ENCODE assay signal across 8 cellular contexts in genomic region chr7:2757904-2758672, GRCh38.
DNase-seq lines count a peak whose midpoint lies in the region; ATAC-seq and TF ChIP-seq lines count a peak whose summit lies in the region.

No MANE protein-coding gene starts in this region.

- in situ Hi-C loops in Caki2 (cut with HindIII; ENCODE audit: low pct_unique_long_range_greater_than_20kb, low sequenced_read_pairs) = no loop called here

- H3K36me3 ChIP-seq in skeletal muscle satellite cell (ENCODE audit: insufficient read depth, low read length) = no peaks in the 10 kb centered on the region

- H3K4me1 ChIP-seq in skeletal muscle satellite cell (ENCODE audit: control insufficient read depth, insufficient read depth, low read length) = peaks cover 66% of the 10 kb centered on the region

- no peaks in the 10 kb centered on the region for H3K27me3 ChIP-seq in skeletal muscle satellite cell (ENCODE audit: control insufficient read depth, insufficient read depth, low read length)

- peak overlapping the region; percentile 50 for H3K4me3 ChIP-seq in skeletal muscle satellite cell (ENCODE audit: low read length)

- no peaks in the 10 kb centered on the region for H3K9me3 ChIP-seq in skeletal muscle satellite cell (replicated peaks; ENCODE audit: low read length)

- H3K4me2 ChIP-seq in skeletal muscle satellite cell (ENCODE audit: low read length) = peak overlapping the region; percentile 78

- ATAC-seq in GM19463 (IDR thresholded peaks at IDR 0.05; ENCODE audit: unreplicated experiment) = peak; percentile 66
- peak; percentile 67 for ATAC-seq in HG03521 (IDR thresholded peaks at IDR 0.05; ENCODE audit: unreplicated experiment)
- ATAC-seq in left cardiac atrium = peak; percentile 16 to 77

- CTCF ChIA-PET in RWPE1 (lab: Yijun Ruan, JAX) = no interaction called here

- DNase-seq in Caki2 (ENCODE audit: low read depth) (peak; percentile 99), RWPE1 (ENCODE audit: low spot score) (peak; percentile 87), left cardiac atrium (peak; percentile 50), COR-L47 (lab: John Stamatoyannopoulos, UW) (no peak)
- DNase-seq in activated naive CD4-positive, alpha-beta T cell treated with anti-CD3 and anti-CD28 coated beads, Interleukin-2, amount 50 U/mL, for 16 hours = peak; percentile 74

- peak overlapping the region; percentile 98 for H3K27ac ChIP-seq in RWPE1

- H3K9ac ChIP-seq in skeletal muscle satellite cell (ENCODE audit: low read depth, low read length) = peak overlapping the region; percentile 69

- POLR2A ChIA-PET in RWPE1 (lab: Yijun Ruan, JAX; ENCODE audit: low non-redundant PET) = no interaction called here

- intact Hi-C loops in left cardiac atrium (cut with DNase I) = loop anchor here in 1 of 2 donors (5.0 kb wide), 1 partner anchor 39 kb away; no protein-coding TSS in a partner anchor

- no peak for TF ChIP-seq CTCF in RWPE1 (conservative IDR thresholded peaks at IDR 0.05; ENCODE audit: low read depth)
